Comparison of ENCODE assay signal across 8 cellular contexts in genomic region chr12:93412389-93412788, GRCh38. TPM values are rescaled to one million over a fixed set of nuclear protein-coding genes. Genes with fewer than 3 reads are reported as not detected.
DNase-seq lines count a peak whose midpoint lies in the region; ATAC-seq and TF ChIP-seq lines count a peak whose summit lies in the region.
"Not testable (repeated sequence)": the region's sequence is repeated elsewhere in the genome, so short reads cannot be mapped to it uniquely, and the experiment has no call there.

No MANE protein-coding gene starts in this region.

- ATAC-seq in CD4-positive, CD25-positive, alpha-beta regulatory T cell (ENCODE audit: low read depth in 2 of 2); effector memory CD8-positive, alpha-beta T cell (replicated peaks); memory B cell (ENCODE audit: low read depth): not testable (repeated sequence)

- H3K36me3 ChIP-seq in CD4-positive, CD25-positive, alpha-beta regulatory T cell (ENCODE audit: control insufficient read depth, insufficient read depth, low read length) = peaks cover 28% of the 10 kb centered on the region

- TF ChIP-seq CTCF in LNCaP clone FGC (IDR thresholded peaks at IDR 0.05; ENCODE audit: control insufficient read depth, extremely low read depth, insufficient read depth); progenitor cell of endocrine pancreas (IDR thresholded peaks at IDR 0.05; ENCODE audit: unreplicated experiment); type B pancreatic cell (conservative IDR thresholded peaks at IDR 0.05): not testable (repeated sequence)

- H3K27ac Mint-ChIP-seq in CD4-positive, CD25-positive, alpha-beta regulatory T cell = peak overlapping the region; percentile 15 to 65 (median 49)
- H3K27ac Mint-ChIP-seq in activated T-cell treated with anti-CD3 and anti-CD28 coated beads, Interleukin-2, amount 50 U/mL, for 24 hours = peak overlapping the region; percentile 85
- peak overlapping the region; percentile 86 for H3K27ac Mint-ChIP-seq in activated naive CD8-positive, alpha-beta T cell
- H3K27ac Mint-ChIP-seq in effector memory CD8-positive, alpha-beta T cell = peak overlapping the region; percentile 75 to 78
- peak overlapping the region; percentile 63 for H3K27ac Mint-ChIP-seq in memory B cell
- H3K27ac Mint-ChIP-seq in progenitor cell of endocrine pancreas = peak overlapping the region; percentile 89
- peak overlapping the region; percentile 69 for H3K27ac Mint-ChIP-seq in type B pancreatic cell

- not testable (repeated sequence) for H3K27me3 Mint-ChIP-seq in CD4-positive, CD25-positive, alpha-beta regulatory T cell; activated T-cell treated with anti-CD3 and anti-CD28 coated beads, Interleukin-2, amount 50 U/mL, for 24 hours; activated naive CD8-positive, alpha-beta T cell; effector memory CD8-positive, alpha-beta T cell; memory B cell; progenitor cell of endocrine pancreas; type B pancreatic cell

- not testable (repeated sequence) for H3K27me3 ChIP-seq in CD4-positive, CD25-positive, alpha-beta regulatory T cell (ENCODE audit: control insufficient read depth, insufficient read depth, low read length)

- peaks cover 47 to 73% (median 59%) of the 10 kb centered on the region in 4 donors for H3K4me1 Mint-ChIP-seq in CD4-positive, CD25-positive, alpha-beta regulatory T cell
- H3K4me1 Mint-ChIP-seq in activated T-cell treated with anti-CD3 and anti-CD28 coated beads, Interleukin-2, amount 50 U/mL, for 24 hours (ENCODE audit: low read depth) = peaks cover 87% of the 10 kb centered on the region
- H3K4me1 Mint-ChIP-seq in activated naive CD8-positive, alpha-beta T cell (ENCODE audit: low read depth) = peaks cover 73% of the 10 kb centered on the region
- H3K4me1 Mint-ChIP-seq in effector memory CD8-positive, alpha-beta T cell (ENCODE audit: low read depth in 2 of 2) = peaks cover 30 to 44% of the 10 kb centered on the region in 2 donors
- H3K4me1 Mint-ChIP-seq in memory B cell = peaks cover 41% of the 10 kb centered on the region
- peaks cover 29% of the 10 kb centered on the region for H3K4me1 Mint-ChIP-seq in progenitor cell of endocrine pancreas (ENCODE audit: low read depth)
- H3K4me1 Mint-ChIP-seq in type B pancreatic cell (ENCODE audit: unreplicated experiment) = peaks cover 42% of the 10 kb centered on the region

- H3K27ac ChIP-seq in CD4-positive, CD25-positive, alpha-beta regulatory T cell (ENCODE audit: insufficient read depth, low read length, poor library complexity, severe bottlenecking) = not testable (repeated sequence)

- not testable (repeated sequence) for DNase-seq in CD4-positive, CD25-positive, alpha-beta regulatory T cell; activated T-cell treated with anti-CD3 and anti-CD28 coated beads, Interleukin-2, amount 50 U/mL, for 24 hours; effector memory CD8-positive, alpha-beta T cell; memory B cell (ENCODE audit: low spot score in 2 of 2); progenitor cell of endocrine pancreas (ENCODE audit: low spot score, unreplicated experiment); type B pancreatic cell (ENCODE audit: extremely low spot score, unreplicated experiment)
- DNase-seq in LNCaP clone FGC (ENCODE audit: low read depth) = peak; percentile 67

- H3K9me3 Mint-ChIP-seq in CD4-positive, CD25-positive, alpha-beta regulatory T cell; activated T-cell treated with anti-CD3 and anti-CD28 coated beads, Interleukin-2, amount 50 U/mL, for 24 hours; activated naive CD8-positive, alpha-beta T cell (ENCODE audit: low read depth); effector memory CD8-positive, alpha-beta T cell; memory B cell; progenitor cell of endocrine pancreas (ENCODE audit: low read depth); type B pancreatic cell: not testable (repeated sequence)

- peaks cover 30% of the 10 kb centered on the region for H3K36me3 Mint-ChIP-seq in CD4-positive, CD25-positive, alpha-beta regulatory T cell
- peaks cover 69% of the 10 kb centered on the region for H3K36me3 Mint-ChIP-seq in activated T-cell treated with anti-CD3 and anti-CD28 coated beads, Interleukin-2, amount 50 U/mL, for 24 hours (ENCODE audit: low read depth)
- H3K36me3 Mint-ChIP-seq in activated naive CD8-positive, alpha-beta T cell = not testable (repeated sequence)
- H3K36me3 Mint-ChIP-seq in effector memory CD8-positive, alpha-beta T cell (ENCODE audit: insufficient read depth) = peaks cover 48% of the 10 kb centered on the region
- H3K36me3 Mint-ChIP-seq in memory B cell (peaks cover 16% of the 10 kb centered on the region), progenitor cell of endocrine pancreas (ENCODE audit: insufficient read depth) (peaks cover 11% of the 10 kb centered on the region), type B pancreatic cell (peaks cover 26% of the 10 kb centered on the region)

- H3K9me3 ChIP-seq in CD4-positive, CD25-positive, alpha-beta regulatory T cell (ENCODE audit: control insufficient read depth in 2 of 2, low read length in 2 of 2) = not testable (repeated sequence)

- peaks cover 39% of the 10 kb centered on the region for H3K4me1 ChIP-seq in CD4-positive, CD25-positive, alpha-beta regulatory T cell (ENCODE audit: control insufficient read depth, insufficient read depth, low read length, poor library complexity, severe bottlenecking)

- H3K4me3 Mint-ChIP-seq in CD4-positive, CD25-positive, alpha-beta regulatory T cell = peak overlapping the region in 2 of 4 donors; percentile 2 to 20
- H3K4me3 Mint-ChIP-seq in activated T-cell treated with anti-CD3 and anti-CD28 coated beads, Interleukin-2, amount 50 U/mL, for 24 hours; activated naive CD8-positive, alpha-beta T cell; memory B cell; progenitor cell of endocrine pancreas (ENCODE audit: low read depth): not testable (repeated sequence)
- H3K4me3 Mint-ChIP-seq in effector memory CD8-positive, alpha-beta T cell = peak overlapping the region in 1 of 2 donors; percentile 7
- peak overlapping the region; percentile 54 for H3K4me3 Mint-ChIP-seq in type B pancreatic cell

- H3K4me3 ChIP-seq in CD4-positive, CD25-positive, alpha-beta regulatory T cell (ENCODE audit: low read depth, low read length); LNCaP clone FGC (ENCODE audit: low read depth, low read length): not testable (repeated sequence)

RNA-seq across cellular contexts. Expression of gene UBE2N, which starts 29.4 kb away (rescaled TPM):
- 116 TPM for total RNA-seq in CD4-positive, CD25-positive, alpha-beta regulatory T cell
- 100 to 1,000 TPM; 195 to 314 (median 239) TPM for polyA plus RNA-seq in CD4-positive, CD25-positive, alpha-beta regulatory T cell
- total RNA-seq in progenitor cell of endocrine pancreas (129 TPM in 2 replicates), type B pancreatic cell (ENCODE audit: low replicate concordance) (95.1 and 102 TPM in 2 replicates)

RNA-seq across cellular contexts. Expression of gene NUDT4, which starts 34.7 kb away (rescaled TPM):
- 78.2 TPM for total RNA-seq in CD4-positive, CD25-positive, alpha-beta regulatory T cell
- polyA plus RNA-seq in CD4-positive, CD25-positive, alpha-beta regulatory T cell = 10 to 100 TPM; 36.7 to 48.9 (median 42.0) TPM
- total RNA-seq in progenitor cell of endocrine pancreas (66.3 and 68.8 TPM in 2 replicates), type B pancreatic cell (ENCODE audit: low replicate concordance) (89.8 and 172 TPM in 2 replicates)

RNA-seq across cellular contexts. Expression of gene MRPL42, which starts 54.9 kb away (rescaled TPM):
- total RNA-seq in CD4-positive, CD25-positive, alpha-beta regulatory T cell = 43.2 TPM
- polyA plus RNA-seq in CD4-positive, CD25-positive, alpha-beta regulatory T cell = 100 to 1,000 TPM in 1 of 4 donors, 10 to 100 TPM in 3; 92.0 to 121 (median 98.0) TPM
- 93.9 and 95.5 TPM in 2 replicates for total RNA-seq in progenitor cell of endocrine pancreas
- 54.8 and 84.7 TPM in 2 replicates for total RNA-seq in type B pancreatic cell (ENCODE audit: low replicate concordance)
